24 cellular contexts compared by ENCODE assay signal in the genomic region with DNA sequence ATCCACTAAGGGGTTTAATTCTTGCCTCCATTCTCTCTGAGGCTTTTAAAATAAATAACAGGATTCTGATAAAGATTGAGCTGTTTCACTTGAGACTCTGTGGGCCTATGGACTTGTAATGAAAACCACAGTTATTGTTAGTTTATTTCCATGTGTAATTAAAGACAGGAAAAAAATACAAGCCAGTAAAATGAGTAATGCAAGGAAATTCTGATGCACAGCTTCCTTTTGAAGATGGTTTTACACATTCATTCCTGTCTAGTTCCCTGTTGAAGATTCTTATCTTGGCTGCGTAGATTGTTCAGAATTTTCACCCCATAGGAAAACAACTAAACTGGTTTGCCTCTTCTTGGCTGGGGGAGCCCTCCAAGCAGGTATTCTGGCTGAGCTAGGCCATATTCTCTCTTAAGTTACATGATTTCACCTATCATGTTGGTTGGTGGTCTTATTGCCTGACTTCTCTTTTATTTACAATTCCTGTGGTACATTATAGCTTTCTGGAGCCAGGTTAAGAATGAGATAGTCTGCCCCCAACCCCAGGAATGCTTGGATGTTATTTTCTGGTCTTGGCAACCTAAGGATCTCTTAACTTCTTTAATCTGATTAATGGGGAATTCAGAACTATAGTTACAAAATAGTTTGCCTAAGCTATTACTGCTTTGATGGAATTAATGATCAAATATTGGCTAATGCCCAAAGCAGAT.
DNase-seq lines count a peak whose midpoint lies in the region; ATAC-seq lines count a peak whose summit lies in the region.
"Had no signal": no experiment of that assay in that cellular context is flagged by ENCODE, and none has a peak within 500 bp of the region (broad histone marks: within the 10 kb centered on the region; RNA-seq: fewer than 3 reads in every experiment).

No MANE protein-coding gene starts in this region.

- H3K9me3 ChIP-seq in SJSA1 (replicated peaks) = no peaks in the 10 kb centered on the region
- H3K9me3 ChIP-seq: left lung, right lobe of liver, tibial nerve had no signal

- no peak for ATAC-seq in naive thymus-derived CD8-positive, alpha-beta T cell
- no peak for ATAC-seq in HG03139 (IDR thresholded peaks at IDR 0.05; ENCODE audit: unreplicated experiment)
- ATAC-seq: activated T-cell treated with anti-CD3 and anti-CD28 coated beads, Interleukin-2, amount 50 U/mL, for 72 hours; GM12878; left lung; naive thymus-derived CD4-positive, alpha-beta T cell; right lobe of liver had no signal

- no peaks in the 10 kb centered on the region for H3K27me3 ChIP-seq in SJSA1 (replicated peaks)
- H3K27me3 ChIP-seq: left lung, right lobe of liver, tibial nerve had no signal

- H3K4me3 Mint-ChIP-seq in naive thymus-derived CD8-positive, alpha-beta T cell = no peak overlapping the region
- H3K4me3 Mint-ChIP-seq: activated naive CD8-positive, alpha-beta T cell treated with anti-CD3 and anti-CD28 coated beads, Interleukin-2, amount 10 ng/mL, durations not matched to agents 7 days and 5 days; activated T-cell treated with anti-CD3 and anti-CD28 coated beads, Interleukin-2, amount 50 U/mL, for 72 hours; naive thymus-derived CD4-positive, alpha-beta T cell had no signal

- POLR2A ChIA-PET in naive thymus-derived CD8-positive, alpha-beta T cell (lab: Charles Lee) = no interaction called here

- no peak overlapping the region for H3K27ac Mint-ChIP-seq in naive thymus-derived CD8-positive, alpha-beta T cell
- H3K27ac Mint-ChIP-seq: activated naive CD8-positive, alpha-beta T cell treated with anti-CD3 and anti-CD28 coated beads, Interleukin-2, amount 10 ng/mL, durations not matched to agents 7 days and 5 days; activated T-cell treated with anti-CD3 and anti-CD28 coated beads, Interleukin-2, amount 50 U/mL, for 72 hours; naive thymus-derived CD4-positive, alpha-beta T cell had no signal

- H3K4me1 ChIP-seq in SJSA1 (replicated peaks) = peaks cover 47% of the 10 kb centered on the region
- H3K4me1 ChIP-seq: right lobe of liver had no signal

- H3K9me3 Mint-ChIP-seq in naive thymus-derived CD8-positive, alpha-beta T cell = peaks cover 0 to 6% (median 0%) of the 10 kb centered on the region in 9 donors
- H3K9me3 Mint-ChIP-seq: activated naive CD8-positive, alpha-beta T cell treated with anti-CD3 and anti-CD28 coated beads, Interleukin-2, amount 10 ng/mL, durations not matched to agents 7 days and 5 days had no signal

- DNase-seq in Daoy (ENCODE audit: low read depth) (peak; percentile 33), SJSA1 (ENCODE audit: low read depth in 1 of 2, low spot score in 2 of 2) (peak; percentile 64 to 92), fibroblast of gingiva (ENCODE audit: low read depth) (peak; percentile 64), pulmonary artery endothelial cell (ENCODE audit: low read depth, low spot score) (peak; percentile 61), occipital lobe (lab: John Stamatoyannopoulos, UW) (no peak), NCI-H345 (lab: John Stamatoyannopoulos, UW) (no peak)
- DNase-seq in naive thymus-derived CD8-positive, alpha-beta T cell = no peak
- DNase-seq: activated CD4-positive, alpha-beta T cell treated with anti-CD3 and anti-CD28 coated beads, Interleukin-2, amount 50 U/mL, for 4 hours; activated naive CD8-positive, alpha-beta T cell treated with anti-CD3 and anti-CD28 coated beads, Interleukin-2, amount 10 ng/mL, durations not matched to agents 7 days and 5 days; activated T-cell treated with anti-CD3 and anti-CD28 coated beads, Interleukin-2, amount 50 U/mL, for 72 hours; DND-41; hypothalamus; left lung; naive thymus-derived CD4-positive, alpha-beta T cell; NCI-H146; NCI-H446; right lobe of liver; stimulated activated CD4-positive, alpha-beta T cell treated with anti-CD3 and anti-CD28 coated beads, Interleukin-4, amount 100 ng/mL, for 4 hours had no signal

- no peaks in the 10 kb centered on the region for H3K36me3 Mint-ChIP-seq in naive thymus-derived CD8-positive, alpha-beta T cell
- H3K36me3 Mint-ChIP-seq: activated naive CD8-positive, alpha-beta T cell treated with anti-CD3 and anti-CD28 coated beads, Interleukin-2, amount 10 ng/mL, durations not matched to agents 7 days and 5 days; naive thymus-derived CD4-positive, alpha-beta T cell had no signal

- H3K27ac ChIP-seq in SJSA1 = peak overlapping the region; percentile 97
- H3K27ac ChIP-seq: C4-2B, HL-60, KMS-11, left lung, right lobe of liver, tibial nerve had no signal

- H3K36me3 ChIP-seq in SJSA1 = no peaks in the 10 kb centered on the region
- H3K36me3 ChIP-seq: left lung, right lobe of liver, tibial nerve had no signal

- no peaks in the 10 kb centered on the region for H3K4me1 Mint-ChIP-seq in naive thymus-derived CD8-positive, alpha-beta T cell
- H3K4me1 Mint-ChIP-seq: activated naive CD8-positive, alpha-beta T cell treated with anti-CD3 and anti-CD28 coated beads, Interleukin-2, amount 10 ng/mL, durations not matched to agents 7 days and 5 days; naive thymus-derived CD4-positive, alpha-beta T cell had no signal

- peaks cover 0 to 8% (median 3%) of the 10 kb centered on the region in 5 donors for H3K27me3 Mint-ChIP-seq in naive thymus-derived CD8-positive, alpha-beta T cell

- no peak overlapping the region for H3K4me3 ChIP-seq in SJSA1
- H3K4me3 ChIP-seq: GM12878, left lung, right lobe of liver, tibial nerve had no signal

Comparison
In these comparisons a context has a peak if more than half of its experiments do, and no peak if none do; other contexts are left out.
1. DNase-seq: peak in Daoy (single experiment), SJSA1 (2 of 2), fibroblast of gingiva (single experiment) and pulmonary artery endothelial cell (single experiment); none in occipital lobe (single experiment), naive thymus-derived CD8-positive, alpha-beta T cell (0 of 10) and NCI-H345 (single experiment).